ENCODE assay signal across 7 cellular contexts in the genomic region with DNA sequence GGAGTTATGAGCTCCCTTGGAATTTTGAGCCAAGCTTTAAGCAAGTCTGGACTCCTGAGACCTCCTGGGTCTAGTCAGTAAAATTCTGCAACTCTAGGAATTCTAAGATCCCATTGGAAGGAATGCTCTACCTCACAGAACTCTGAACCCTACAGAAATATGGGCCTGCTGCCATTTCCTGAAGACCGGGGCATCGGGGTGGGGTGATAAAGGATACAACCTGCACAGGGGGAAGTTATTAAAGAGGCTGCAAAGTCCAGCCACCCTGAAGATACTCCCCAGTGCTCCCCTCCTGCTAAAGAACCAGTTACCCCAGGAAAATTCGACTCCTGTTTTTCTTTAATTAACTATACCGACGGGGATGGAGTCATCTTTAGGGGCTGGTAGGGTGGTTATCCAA. TPM values are rescaled to one million over a fixed set of nuclear protein-coding genes. Genes with fewer than 3 reads are reported as not detected.
DNase-seq lines count a peak whose midpoint lies in the region; ATAC-seq and TF ChIP-seq lines count a peak whose summit lies in the region.
"Had no signal": no experiment of that assay in that cellular context is flagged by ENCODE, and none has a peak within 500 bp of the region (broad histone marks: within the 10 kb centered on the region; RNA-seq: fewer than 3 reads in every experiment).

No MANE protein-coding gene starts in this region.

- H3K9me3 ChIP-seq in PC-3 (ENCODE audit: low read length) (no peaks in the 10 kb centered on the region), esophagus squamous epithelium (no peaks in the 10 kb centered on the region), skeletal muscle satellite cell (replicated peaks; ENCODE audit: low read length) (no peaks in the 10 kb centered on the region)

- no peaks in the 10 kb centered on the region for H3K9me2 ChIP-seq in PC-3 (replicated peaks; ENCODE audit: low read length)

- no peak for DNase-seq in PC-3
- no peak for DNase-seq in esophagus squamous epithelium (lab: John Stamatoyannopoulos, UW)
- no peak for DNase-seq in DMS 273 treated with DMSO at 0.1 percent for 48 hours (lab: John Stamatoyannopoulos, UW)
- no peak for DNase-seq in RPMI8226

- H3K4me3 ChIP-seq in PC-3 (ENCODE audit: low read length) (no peak overlapping the region; the same call in 1 of the 2 replicates), esophagus squamous epithelium (peak overlapping the region in 3 of 4 donors; percentile 67 to 76 (median 74)), skeletal muscle satellite cell (ENCODE audit: low read length) (peak overlapping the region; percentile 63)

- BruUV-seq in PC-3 (replicated peaks; lab: Mats Ljungman, UMichigan) = no TSS peak

- intact Hi-C loops in PC-3 (cut with micrococcal nuclease) (loop anchor here (5.0 to 10.0 kb wide), 3 partner anchors 37 to 244 kb away; a partner anchor contains a TSS), esophagus squamous epithelium (cut with DNase I) (no loop called here)

- TF ChIP-seq POLR2A in esophagus squamous epithelium (IDR thresholded peaks at IDR 0.05) = no peak

- H3K27ac ChIP-seq in PC-3 (ENCODE audit: low read length) (no peak overlapping the region), esophagus squamous epithelium (peak overlapping the region in 2 of 4 donors; percentile 91 to 95)

- no peaks in the 10 kb centered on the region for H3K27me3 ChIP-seq in PC-3 (ENCODE audit: low read length)
- H3K27me3 ChIP-seq in esophagus squamous epithelium = no peaks in the 10 kb centered on the region
- H3K27me3 ChIP-seq in skeletal muscle satellite cell (ENCODE audit: control insufficient read depth, insufficient read depth, low read length) = no peaks in the 10 kb centered on the region
- H3K27me3 ChIP-seq: cardiac muscle cell had no signal

- H3K9ac ChIP-seq in PC-3 (ENCODE audit: low read length) = no peak overlapping the region
- peak overlapping the region; percentile 61 for H3K9ac ChIP-seq in skeletal muscle satellite cell (ENCODE audit: low read depth, low read length)

- peaks cover 28% of the 10 kb centered on the region for H3K79me2 ChIP-seq in PC-3 (ENCODE audit: low read length)

- H3K36me3 ChIP-seq in PC-3 (ENCODE audit: low read depth, low read length) (no peaks in the 10 kb centered on the region; the same call in 1 of the 2 replicates), esophagus squamous epithelium (peaks cover 0 to 49% (median 9%) of the 10 kb centered on the region in 3 donors), skeletal muscle satellite cell (ENCODE audit: insufficient read depth, low read length) (peaks cover 14% of the 10 kb centered on the region)
- H3K36me3 ChIP-seq: cardiac muscle cell had no signal

- no peaks in the 10 kb centered on the region for H4K20me1 ChIP-seq in PC-3 (ENCODE audit: low read length)

- no peak for ATAC-seq in PC-3
- no peak for ATAC-seq in HG03432 (IDR thresholded peaks at IDR 0.05; ENCODE audit: unreplicated experiment)

- peak overlapping the region; percentile 91; the same call in 1 of the 2 replicates for H3K4me2 ChIP-seq in PC-3 (ENCODE audit: low read length)
- peak overlapping the region; percentile 93 for H3K4me2 ChIP-seq in skeletal muscle satellite cell (ENCODE audit: low read length)

- H3K4me1 ChIP-seq in PC-3 (ENCODE audit: insufficient read depth, low read length) (peaks cover 11% of the 10 kb centered on the region), esophagus squamous epithelium (peaks cover 19 to 56% (median 28%) of the 10 kb centered on the region in 3 donors), skeletal muscle satellite cell (ENCODE audit: control insufficient read depth, insufficient read depth, low read length) (peaks cover 20% of the 10 kb centered on the region)

- POLR2A ChIA-PET in PC-3 (lab: Charles Lee; ENCODE audit: unreplicated experiment) = no interaction called here

- no peak for TF ChIP-seq CTCF in PC-3 (conservative IDR thresholded peaks at IDR 0.05; ENCODE audit: low read depth, low read length)
- TF ChIP-seq CTCF in esophagus squamous epithelium (IDR thresholded peaks at IDR 0.05) = no peak

- CTCF ChIA-PET in PC-3 (lab: Charles Lee) = no interaction called here

- 60 to 69% methylated on average over 5 of the region's 5 CpGs for WGBS in esophagus squamous epithelium, 2 donors

- no peaks in the 10 kb centered on the region for H3F3A ChIP-seq in PC-3 (ENCODE audit: low read length, unreplicated experiment)

- H2AFZ ChIP-seq in PC-3 (ENCODE audit: low read length) = no peak overlapping the region

RNA-seq across cellular contexts. Expression of a gene that starts 2.4 kb away (rescaled TPM):
- total RNA-seq in PC-3 (2014; rRNA removed) = 37.0 and 46.4 TPM in 2 replicates
- 10 to 100 TPM; 25.1 to 35.5 (median 30.8) TPM for total RNA-seq in esophagus squamous epithelium
- total RNA-seq in skeletal muscle satellite cell (2012; rRNA removed) = 26.0 and 31.9 TPM in 2 replicates

RNA-seq across cellular contexts. Expression of a gene that starts 11.5 kb away (rescaled TPM):
- total RNA-seq in PC-3 (2014; rRNA removed) (22.3 and 35.5 TPM in 2 replicates), esophagus squamous epithelium (10 to 100 TPM; 22.3 to 28.0 (median 25.4) TPM)
- 20.8 and 29.7 TPM in 2 replicates for total RNA-seq in skeletal muscle satellite cell (2012; rRNA removed)

RNA-seq across cellular contexts. Expression of a gene that starts 14.3 kb away (rescaled TPM):
- 0.52 and 2.4 TPM in 2 replicates for total RNA-seq in PC-3 (2014; rRNA removed)
- total RNA-seq in esophagus squamous epithelium = 10 to 100 TPM in 1 of 4 donors, 1 to 10 TPM in 3; 4.0 to 17.7 (median 4.5) TPM
- total RNA-seq in skeletal muscle satellite cell (2012; rRNA removed) = 0.44 TPM in 1 of 2 replicates, not detected in the other

RNA-seq across cellular contexts. Expression of a gene that starts 51.8 kb away (rescaled TPM):
- total RNA-seq in PC-3 (2014; rRNA removed) (32.3 and 38.9 TPM in 2 replicates), esophagus squamous epithelium (100 to 1,000 TPM in 1 of 4 donors, 10 to 100 TPM in 3; 46.4 to 122 (median 64.0) TPM)
- total RNA-seq in skeletal muscle satellite cell (2012; rRNA removed) = 10.1 and 12.0 TPM in 2 replicates
